Comparison of ENCODE assay signal across 1 cellular context in the genomic region with DNA sequence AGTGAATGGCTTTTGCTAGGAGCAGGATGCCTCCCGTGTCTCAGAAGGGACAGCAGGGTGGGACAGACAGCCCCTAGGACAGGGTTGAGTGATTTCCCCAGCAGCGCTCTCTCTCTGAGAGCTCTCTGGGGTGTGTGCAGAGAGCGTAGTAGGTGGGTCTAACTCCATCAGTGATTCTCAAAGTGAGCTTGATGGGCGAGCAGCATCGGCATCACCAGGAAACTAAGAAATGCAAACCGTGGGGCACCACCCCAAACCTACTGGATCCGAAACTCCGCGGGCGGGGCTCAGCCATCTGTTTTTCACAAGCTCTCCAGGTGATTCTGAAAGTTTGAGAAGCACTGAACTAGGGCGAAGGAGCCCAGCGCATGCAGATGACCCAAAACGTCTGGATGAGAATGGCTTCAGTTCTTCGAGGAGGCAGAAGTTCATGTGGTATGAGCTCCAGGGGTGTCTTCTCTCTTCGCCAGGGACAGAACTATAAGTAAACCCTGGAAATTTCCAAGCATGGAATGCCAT.
TF ChIP-seq lines count a peak whose summit lies in the region.

No MANE protein-coding gene starts in this region.

TF ChIP-seq in K562, 482 proteins besides CTCF, POLR2A, EP300 and RAD21 (continued from another document):
- TF ChIP-seq, protein P1, sequence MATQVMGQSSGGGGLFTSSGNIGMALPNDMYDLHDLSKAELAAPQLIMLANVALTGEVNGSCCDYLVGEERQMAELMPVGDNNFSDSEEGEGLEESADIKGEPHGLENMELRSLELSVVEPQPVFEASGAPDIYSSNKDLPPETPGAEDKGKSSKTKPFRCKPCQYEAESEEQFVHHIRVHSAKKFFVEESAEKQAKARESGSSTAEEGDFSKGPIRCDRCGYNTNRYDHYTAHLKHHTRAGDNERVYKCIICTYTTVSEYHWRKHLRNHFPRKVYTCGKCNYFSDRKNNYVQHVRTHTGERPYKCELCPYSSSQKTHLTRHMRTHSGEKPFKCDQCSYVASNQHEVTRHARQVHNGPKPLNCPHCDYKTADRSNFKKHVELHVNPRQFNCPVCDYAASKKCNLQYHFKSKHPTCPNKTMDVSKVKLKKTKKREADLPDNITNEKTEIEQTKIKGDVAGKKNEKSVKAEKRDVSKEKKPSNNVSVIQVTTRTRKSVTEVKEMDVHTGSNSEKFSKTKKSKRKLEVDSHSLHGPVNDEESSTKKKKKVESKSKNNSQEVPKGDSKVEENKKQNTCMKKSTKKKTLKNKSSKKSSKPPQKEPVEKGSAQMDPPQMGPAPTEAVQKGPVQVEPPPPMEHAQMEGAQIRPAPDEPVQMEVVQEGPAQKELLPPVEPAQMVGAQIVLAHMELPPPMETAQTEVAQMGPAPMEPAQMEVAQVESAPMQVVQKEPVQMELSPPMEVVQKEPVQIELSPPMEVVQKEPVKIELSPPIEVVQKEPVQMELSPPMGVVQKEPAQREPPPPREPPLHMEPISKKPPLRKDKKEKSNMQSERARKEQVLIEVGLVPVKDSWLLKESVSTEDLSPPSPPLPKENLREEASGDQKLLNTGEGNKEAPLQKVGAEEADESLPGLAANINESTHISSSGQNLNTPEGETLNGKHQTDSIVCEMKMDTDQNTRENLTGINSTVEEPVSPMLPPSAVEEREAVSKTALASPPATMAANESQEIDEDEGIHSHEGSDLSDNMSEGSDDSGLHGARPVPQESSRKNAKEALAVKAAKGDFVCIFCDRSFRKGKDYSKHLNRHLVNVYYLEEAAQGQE (CRISPR knock-in tag; IDR thresholded peaks at IDR 0.05; ENCODE audit: low read depth) = no peak
- TF ChIP-seq, protein P2, sequence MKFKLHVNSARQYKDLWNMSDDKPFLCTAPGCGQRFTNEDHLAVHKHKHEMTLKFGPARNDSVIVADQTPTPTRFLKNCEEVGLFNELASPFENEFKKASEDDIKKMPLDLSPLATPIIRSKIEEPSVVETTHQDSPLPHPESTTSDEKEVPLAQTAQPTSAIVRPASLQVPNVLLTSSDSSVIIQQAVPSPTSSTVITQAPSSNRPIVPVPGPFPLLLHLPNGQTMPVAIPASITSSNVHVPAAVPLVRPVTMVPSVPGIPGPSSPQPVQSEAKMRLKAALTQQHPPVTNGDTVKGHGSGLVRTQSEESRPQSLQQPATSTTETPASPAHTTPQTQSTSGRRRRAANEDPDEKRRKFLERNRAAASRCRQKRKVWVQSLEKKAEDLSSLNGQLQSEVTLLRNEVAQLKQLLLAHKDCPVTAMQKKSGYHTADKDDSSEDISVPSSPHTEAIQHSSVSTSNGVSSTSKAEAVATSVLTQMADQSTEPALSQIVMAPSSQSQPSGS (CRISPR knock-in tag; IDR thresholded peaks at IDR 0.05) = no peak
- no peak for TF ChIP-seq PURB (CRISPR knock-in tag; IDR thresholded peaks at IDR 0.05; ENCODE audit: low read depth)
- no peak for TF ChIP-seq TAF15 (IDR thresholded peaks at IDR 0.05; ENCODE audit: low read depth, low read length)
- no peak for TF ChIP-seq ZNF354B (CRISPR knock-in tag; IDR thresholded peaks at IDR 0.05)
- TF ChIP-seq, protein P3, sequence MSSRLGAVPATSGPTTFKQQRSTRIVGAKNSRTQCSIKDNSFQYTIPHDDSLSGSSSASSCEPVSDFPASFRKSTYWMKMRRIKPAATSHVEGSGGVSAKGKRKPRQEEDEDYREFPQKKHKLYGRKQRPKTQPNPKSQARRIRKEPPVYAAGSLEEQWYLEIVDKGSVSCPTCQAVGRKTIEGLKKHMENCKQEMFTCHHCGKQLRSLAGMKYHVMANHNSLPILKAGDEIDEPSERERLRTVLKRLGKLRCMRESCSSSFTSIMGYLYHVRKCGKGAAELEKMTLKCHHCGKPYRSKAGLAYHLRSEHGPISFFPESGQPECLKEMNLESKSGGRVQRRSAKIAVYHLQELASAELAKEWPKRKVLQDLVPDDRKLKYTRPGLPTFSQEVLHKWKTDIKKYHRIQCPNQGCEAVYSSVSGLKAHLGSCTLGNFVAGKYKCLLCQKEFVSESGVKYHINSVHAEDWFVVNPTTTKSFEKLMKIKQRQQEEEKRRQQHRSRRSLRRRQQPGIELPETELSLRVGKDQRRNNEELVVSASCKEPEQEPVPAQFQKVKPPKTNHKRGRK (tag; IDR thresholded peaks at IDR 0.05) = no peak
- TF ChIP-seq, protein P4, sequence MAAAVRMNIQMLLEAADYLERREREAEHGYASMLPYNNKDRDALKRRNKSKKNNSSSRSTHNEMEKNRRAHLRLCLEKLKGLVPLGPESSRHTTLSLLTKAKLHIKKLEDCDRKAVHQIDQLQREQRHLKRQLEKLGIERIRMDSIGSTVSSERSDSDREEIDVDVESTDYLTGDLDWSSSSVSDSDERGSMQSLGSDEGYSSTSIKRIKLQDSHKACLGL (CRISPR knock-in tag; IDR thresholded peaks at IDR 0.05; ENCODE audit: borderline replicate concordance, poor library complexity, severe bottlenecking) = no peak
- no peak for TF ChIP-seq NR4A1 (CRISPR knock-in tag; IDR thresholded peaks at IDR 0.05)
- no peak for TF ChIP-seq NR4A1 (tag; IDR thresholded peaks at IDR 0.05)
- no peak for TF ChIP-seq DNMT1 (IDR thresholded peaks at IDR 0.05)
